Comparison of ENCODE assay signal across 1 cellular context in genomic region chr17:81222906-81223757, GRCh38.
TF ChIP-seq lines count a peak whose summit lies in the region.

Gene CEP131 (minus strand): TSS chr17:81222965. CDS start chr17:81220056, 2,909 bp downstream.

TF ChIP-seq in HepG2, 621 proteins besides CTCF, POLR2A, EP300 and RAD21 (continued from another document and continues in another):
- TF ChIP-seq ZNF121 (CRISPR knock-in tag; IDR thresholded peaks at IDR 0.05) (no peak), NFKB2 (CRISPR knock-in tag; IDR thresholded peaks at IDR 0.05; ENCODE audit: borderline replicate concordance) (peak; percentile 73; the same call in 1 of the 2 replicates), PLRG1 (conservative IDR thresholded peaks at IDR 0.05) (no peak), ZNF839 (CRISPR knock-in tag; IDR thresholded peaks at IDR 0.05; ENCODE audit: borderline replicate concordance) (no peak), ZNF180 (CRISPR knock-in tag; IDR thresholded peaks at IDR 0.05; ENCODE audit: borderline replicate concordance, low read depth) (no peak), ZNF574 (CRISPR knock-in tag; IDR thresholded peaks at IDR 0.05) (peak; percentile 66), SKI (IDR thresholded peaks at IDR 0.05; ENCODE audit: partially characterized antibody) (no peak), GATA4 (IDR thresholded peaks at IDR 0.05; ENCODE audit: borderline replicate concordance, low read depth) (0 out of 2 replicates have a peak, but pooled peaks have one; percentile 36), FOSL1 (CRISPR knock-in tag; IDR thresholded peaks at IDR 0.05; ENCODE audit: borderline replicate concordance) (no peak), ARID3A (IDR thresholded peaks at IDR 0.05; ENCODE audit: low read depth, low read length) (no peak), ZNF577 (CRISPR knock-in tag; IDR thresholded peaks at IDR 0.05; ENCODE audit: borderline replicate concordance, low read depth) (no peak), SMC3 (IDR thresholded peaks at IDR 0.05; ENCODE audit: low read length) (no peak), ZNF263 (CRISPR knock-in tag; IDR thresholded peaks at IDR 0.05) (peak; percentile 28; the same call in 1 of the 2 replicates), PHF8 (CRISPR knock-in tag; IDR thresholded peaks at IDR 0.05) (peak; percentile 76), ONECUT2 (CRISPR knock-in tag; IDR thresholded peaks at IDR 0.05) (no peak), TAF15 (IDR thresholded peaks at IDR 0.05; ENCODE audit: low read depth, low read length, poor library complexity, severe bottlenecking) (peak; percentile 75), ZNF281 (CRISPR knock-in tag; IDR thresholded peaks at IDR 0.05; ENCODE audit: borderline replicate concordance) (peak; percentile 15; the same call in 1 of the 2 replicates), TAF1 (CRISPR knock-in tag; IDR thresholded peaks at IDR 0.05) (peak; percentile 39; the same call in 1 of the 2 replicates), EEA1 (CRISPR knock-in tag; IDR thresholded peaks at IDR 0.05; ENCODE audit: borderline replicate concordance) (peak; percentile 71; the same call in 1 of the 2 replicates), ZNF556 (CRISPR knock-in tag; IDR thresholded peaks at IDR 0.05; ENCODE audit: borderline replicate concordance) (peak; percentile 37; the same call in 1 of the 2 replicates), ZHX1 (CRISPR knock-in tag; IDR thresholded peaks at IDR 0.05; ENCODE audit: low read depth) (0 out of 2 replicates have a peak, but pooled peaks have one; percentile 65), ARNT (IDR thresholded peaks at IDR 0.05) (no peak), ZNF879 (CRISPR knock-in tag; IDR thresholded peaks at IDR 0.05) (no peak; the same call in 1 of the 2 replicates), NFRKB (IDR thresholded peaks at IDR 0.05) (no peak), PHB2 (IDR thresholded peaks at IDR 0.05; ENCODE audit: partially characterized antibody) (no peak), ZBTB14 (CRISPR knock-in tag; IDR thresholded peaks at IDR 0.05) (no peak), ZNF644 (CRISPR knock-in tag; IDR thresholded peaks at IDR 0.05; ENCODE audit: low read depth) (no peak), ZNF672 (CRISPR knock-in tag; IDR thresholded peaks at IDR 0.05) (no peak), ZFX (CRISPR knock-in tag; IDR thresholded peaks at IDR 0.05; ENCODE audit: low read depth) (peak; percentile 95), ZNF646 (CRISPR knock-in tag; IDR thresholded peaks at IDR 0.05) (peak; percentile 12; the same call in 1 of the 2 replicates), U2AF2 (IDR thresholded peaks at IDR 0.05; ENCODE audit: low read depth, low read length) (no peak), RARA (CRISPR knock-in tag; IDR thresholded peaks at IDR 0.05) (peak; percentile 26; the same call in 1 of the 2 replicates), CBX5 (CRISPR knock-in tag; IDR thresholded peaks at IDR 0.05; ENCODE audit: borderline replicate concordance) (no peak), ZSCAN20 (CRISPR knock-in tag; IDR thresholded peaks at IDR 0.05; ENCODE audit: borderline replicate concordance) (0 out of 2 replicates have a peak, but pooled peaks have one; percentile 34), MNT (IDR thresholded peaks at IDR 0.05) (0 out of 2 replicates have a peak, but pooled peaks have one; percentile 15), PHF20 (CRISPR knock-in tag; IDR thresholded peaks at IDR 0.05) (peak; percentile 76), ZNF670 (CRISPR knock-in tag; IDR thresholded peaks at IDR 0.05; ENCODE audit: borderline replicate concordance) (peak; percentile 76; the same call in 1 of the 2 replicates), MAFK (conservative IDR thresholded peaks at IDR 0.05 in 1 of 2, IDR thresholded peaks at IDR 0.05 in 1 of 2; ENCODE audit: low read length in 2 of 2) (no peak), ZNF883 (CRISPR knock-in tag; IDR thresholded peaks at IDR 0.05; ENCODE audit: not compliant biosample characterization) (peak; percentile 19), RCOR2 (CRISPR knock-in tag; IDR thresholded peaks at IDR 0.05) (no peak), ZNF564 (CRISPR knock-in tag; IDR thresholded peaks at IDR 0.05) (no peak), KDM4B (CRISPR knock-in tag; IDR thresholded peaks at IDR 0.05) (peak; percentile 31; the same call in 1 of the 2 replicates), ZNF143 (CRISPR knock-in tag; IDR thresholded peaks at IDR 0.05) (peak; percentile 49; the same call in 1 of the 2 replicates)
